In genomic region chr1:11833900-11834299, GRCh38 we compare ENCODE assay signal across 1 cellular context.
TF ChIP-seq lines count a peak whose summit lies in the region.

No MANE protein-coding gene starts in this region.

TF ChIP-seq in WTC11, 78 proteins besides CTCF, POLR2A, EP300 and RAD21 (continued from another document):
- TF ChIP-seq HMGXB4 (CRISPR knock-in tag; IDR thresholded peaks at IDR 0.05): no peak
- TF ChIP-seq SOX15 (CRISPR knock-in tag; IDR thresholded peaks at IDR 0.05): no peak
- TF ChIP-seq NR2C2 (CRISPR knock-in tag; IDR thresholded peaks at IDR 0.05): no peak
- TF ChIP-seq SP1 (CRISPR knock-in tag; conservative IDR thresholded peaks at IDR 0.05): no peak
- TF ChIP-seq TP53 (CRISPR knock-in tag; IDR thresholded peaks at IDR 0.05): no peak
- TF ChIP-seq IRF1 (CRISPR knock-in tag; IDR thresholded peaks at IDR 0.05): no peak
